In genomic region chr5:171872666-171873065, GRCh38 we compare ENCODE assay signal across 37 cellular contexts.
"Had no signal": no experiment of that assay in that cellular context is flagged by ENCODE, and none has a peak within 500 bp of the region (broad histone marks: within the 10 kb centered on the region; RNA-seq: fewer than 3 reads in every experiment).

No MANE protein-coding gene starts in this region.

- H3K4me3 Mint-ChIP-seq: activated CD4-positive, alpha-beta T cell treated with anti-CD3 and anti-CD28 coated beads, Interleukin-2, amount 10 ng/mL, durations not matched to agents 7 days and 5 days; activated CD8-positive, alpha-beta T cell treated with anti-CD3 and anti-CD28 coated beads for 36 hours; activated naive CD8-positive, alpha-beta T cell treated with anti-CD3 and anti-CD28 coated beads for 36 hours; mesothelial cell of epicardium; naive B cell; nephron progenitor cell; stimulated activated memory B cell treated with anti-CD40 and anti-IgM and Interleukin-4, amounts not matched to agents 10 μg/mL and 1 μg/mL and 100 μg/mL, for 72 hours; stimulated activated naive CD8-positive, alpha-beta T cell treated with anti-CD3 and anti-CD28 coated beads, Interleukin-15, amount 100 ng/mL, for 72 hours; T-helper 1 cell treated with Interleukin-12 subunit alpha and Interleukin-12 subunit beta and Interleukin-4 antibody, amounts not matched to agents 30 μg/mL and 1 μg/mL, for 36 hours had no signal

- H3K9me3 ChIP-seq: adrenal gland, ascending aorta, esophagus squamous epithelium, pancreas, prostate gland, thyroid gland, upper lobe of left lung, vagina had no signal

- H3K27me3 Mint-ChIP-seq: activated CD4-positive, alpha-beta T cell treated with anti-CD3 and anti-CD28 coated beads, Interleukin-2, amount 10 ng/mL, durations not matched to agents 7 days and 5 days; activated CD8-positive, alpha-beta T cell treated with anti-CD3 and anti-CD28 coated beads for 36 hours; activated naive CD8-positive, alpha-beta T cell treated with anti-CD3 and anti-CD28 coated beads for 36 hours; naive B cell; stimulated activated memory B cell treated with anti-CD40 and anti-IgM and Interleukin-4, amounts not matched to agents 10 μg/mL and 1 μg/mL and 100 μg/mL, for 72 hours; stimulated activated naive CD8-positive, alpha-beta T cell treated with anti-CD3 and anti-CD28 coated beads, Interleukin-15, amount 100 ng/mL, for 72 hours had no signal

- ATAC-seq: activated CD8-positive, alpha-beta T cell treated with anti-CD3 and anti-CD28 coated beads for 36 hours; left colon; pancreas; sciatic nerve; stimulated activated memory B cell treated with anti-CD40 and anti-IgM and Interleukin-4, amounts not matched to agents 10 μg/mL and 1 μg/mL and 100 μg/mL, for 72 hours; stimulated activated naive CD8-positive, alpha-beta T cell treated with anti-CD3 and anti-CD28 coated beads, Interleukin-15, amount 100 ng/mL, for 72 hours had no signal

- H3K27me3 ChIP-seq: adrenal gland, ascending aorta, esophagus squamous epithelium, pancreas, thyroid gland, upper lobe of left lung, vagina had no signal

- H3K4me1 ChIP-seq: ascending aorta, esophagus squamous epithelium, pancreas, prostate gland, thyroid gland, vagina had no signal

- FAIRE-seq: colon, endometrium, pancreas, small intestine had no signal

- DNase-seq: activated CD4-positive, alpha-beta T cell treated with anti-CD3 and anti-CD28 coated beads, Interleukin-2, amount 10 ng/mL, durations not matched to agents 7 days and 5 days; activated CD4-positive, CD25-positive, alpha-beta regulatory T cell treated with anti-CD3 and anti-CD28 coated beads, Interleukin-2, amount 50 U/mL, for 72 hours; activated CD8-positive, alpha-beta T cell treated with anti-CD3 and anti-CD28 coated beads for 36 hours; activated naive CD4-positive, alpha-beta T cell; activated naive CD8-positive, alpha-beta T cell treated with anti-CD3 and anti-CD28 coated beads for 36 hours; activated T-cell treated with anti-CD3 and anti-CD28 coated beads, Interleukin-2, amount 50 U/mL, for 48 hours; adrenal gland; central memory CD4-positive, alpha-beta T cell; dermis blood vessel endothelial cell; effector CD4-positive, alpha-beta T cell; esophagus squamous epithelium; foreskin melanocyte; kidney; left colon; naive B cell; nephron progenitor cell; pancreas; retina; small intestine; stimulated activated CD4-positive, alpha-beta T cell treated with anti-CD3 and anti-CD28 coated beads, Interleukin-1b, Interleukin-23, amount 100 ng/mL, for 48 hours; stimulated activated CD4-positive, alpha-beta T cell treated with anti-CD3 and anti-CD28 coated beads, Interleukin-4, amount 100 ng/mL, for 4 hours; stimulated activated CD8-positive, alpha-beta memory T cell treated with anti-CD3 and anti-CD28 coated beads, Interleukin-4, amount 100 ng/mL, for 48 hours; stimulated activated naive CD8-positive, alpha-beta T cell treated with anti-CD3 and anti-CD28 coated beads, Interleukin-15, amount 100 ng/mL, for 72 hours; T1000; thyroid gland; upper lobe of left lung had no signal

- H3K9me3 Mint-ChIP-seq: activated CD4-positive, alpha-beta T cell treated with anti-CD3 and anti-CD28 coated beads, Interleukin-2, amount 10 ng/mL, durations not matched to agents 7 days and 5 days; activated CD8-positive, alpha-beta T cell treated with anti-CD3 and anti-CD28 coated beads for 36 hours; activated naive CD8-positive, alpha-beta T cell treated with anti-CD3 and anti-CD28 coated beads for 36 hours; activated T-helper 2 cell treated with anti-CD3 and anti-CD28 coated beads, Interferon-gamma antibody, Interleukin-2, Interleukin-4, amounts not matched to agents 10 μg/mL and 5 μg/mL and 100 μg/mL, durations not matched to agents 14 hours and 24 hours and 36 hours; mesothelial cell of epicardium; naive B cell; nephron progenitor cell; stimulated activated memory B cell treated with anti-CD40 and anti-IgM and Interleukin-4, amounts not matched to agents 10 μg/mL and 1 μg/mL and 100 μg/mL, for 72 hours; stimulated activated naive CD8-positive, alpha-beta T cell treated with anti-CD3 and anti-CD28 coated beads, Interleukin-15, amount 100 ng/mL, for 72 hours; T-helper 1 cell treated with Interleukin-12 subunit alpha and Interleukin-12 subunit beta and Interleukin-4 antibody, amounts not matched to agents 30 μg/mL and 1 μg/mL, for 36 hours had no signal

- H3K4me1 Mint-ChIP-seq: activated CD4-positive, alpha-beta T cell treated with anti-CD3 and anti-CD28 coated beads, Interleukin-2, amount 10 ng/mL, durations not matched to agents 7 days and 5 days; activated naive CD8-positive, alpha-beta T cell treated with anti-CD3 and anti-CD28 coated beads for 36 hours; mesothelial cell of epicardium; stimulated activated memory B cell treated with anti-CD40 and anti-IgM and Interleukin-4, amounts not matched to agents 10 μg/mL and 1 μg/mL and 100 μg/mL, for 72 hours; stimulated activated naive CD8-positive, alpha-beta T cell treated with anti-CD3 and anti-CD28 coated beads, Interleukin-15, amount 100 ng/mL, for 72 hours had no signal

- H3K27ac Mint-ChIP-seq: activated CD4-positive, alpha-beta T cell treated with anti-CD3 and anti-CD28 coated beads, Interleukin-2, amount 10 ng/mL, durations not matched to agents 7 days and 5 days; activated CD8-positive, alpha-beta T cell treated with anti-CD3 and anti-CD28 coated beads for 36 hours; activated T-helper 2 cell treated with anti-CD3 and anti-CD28 coated beads, Interferon-gamma antibody, Interleukin-2, Interleukin-4, amounts not matched to agents 10 μg/mL and 5 μg/mL and 100 μg/mL, durations not matched to agents 14 hours and 24 hours and 36 hours; mesothelial cell of epicardium; stimulated activated memory B cell treated with anti-CD40 and anti-IgM and Interleukin-4, amounts not matched to agents 10 μg/mL and 1 μg/mL and 100 μg/mL, for 72 hours; T-helper 1 cell treated with Interleukin-12 subunit alpha and Interleukin-12 subunit beta and Interleukin-4 antibody, amounts not matched to agents 30 μg/mL and 1 μg/mL, for 36 hours had no signal

- H3K4me3 ChIP-seq: adrenal gland, ascending aorta, esophagus squamous epithelium, pancreas, prostate gland, thyroid gland, upper lobe of left lung, vagina had no signal

- H3K27ac ChIP-seq: adrenal gland, ascending aorta, epithelial cell of prostate, esophagus squamous epithelium, pancreas, prostate gland, thyroid gland, vagina had no signal
